10 cellular contexts compared by ENCODE assay signal in the genomic region with DNA sequence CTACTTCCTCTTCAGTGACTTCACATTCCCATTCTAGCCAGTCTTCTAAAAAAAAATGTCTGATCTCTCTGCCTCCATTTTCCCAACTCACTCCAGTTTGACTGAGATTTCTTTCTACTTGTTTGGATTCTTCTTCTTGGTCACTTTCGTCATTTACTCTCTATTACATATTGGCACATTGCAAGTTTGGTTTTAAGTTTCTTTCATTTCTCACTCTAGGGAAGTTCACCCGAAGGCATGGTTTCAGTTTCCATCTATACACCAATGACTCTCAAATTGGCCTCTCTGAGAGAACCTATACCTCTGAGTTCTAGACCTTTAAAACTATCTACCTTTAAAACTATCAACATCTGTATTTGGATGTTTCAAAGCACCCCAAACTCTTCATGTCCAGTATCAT. TPM values are rescaled to one million over a fixed set of nuclear protein-coding genes. Genes with fewer than 3 reads are reported as not detected.
A peak's percentile ranks its signal among the peaks of the same experiment; 100 is the strongest.
DNase-seq lines count a peak whose midpoint lies in the region; ATAC-seq and TF ChIP-seq lines count a peak whose summit lies in the region.
"Had no signal": no experiment of that assay in that cellular context is flagged by ENCODE, and none has a peak within 500 bp of the region (broad histone marks: within the 10 kb centered on the region; RNA-seq: fewer than 3 reads in every experiment).

No MANE protein-coding gene starts in this region.

- no peak for TF ChIP-seq CTCF in MM.1S (IDR thresholded peaks at IDR 0.05; ENCODE audit: low read length)
- TF ChIP-seq CTCF in natural killer cell (IDR thresholded peaks at IDR 0.05) = no peak

- H3K4me3 ChIP-seq in MM.1S (ENCODE audit: low read length) = no peak overlapping the region
- H3K4me3 ChIP-seq: smooth muscle cell had no signal

- H3K4me1 Mint-ChIP-seq in natural killer cell = no peaks in the 10 kb centered on the region

- no peak overlapping the region for H3K9ac ChIP-seq in MM.1S (ENCODE audit: low read length)

- H3K4me2 ChIP-seq in MM.1S (ENCODE audit: low read depth, low read length) = peak overlapping the region; percentile 46
- H3K4me2 ChIP-seq: smooth muscle cell had no signal

- intact Hi-C loops in natural killer cell (cut with micrococcal nuclease) = loop anchor here (10.0 kb wide), 1 partner anchor 1778 kb away; no protein-coding TSS in a partner anchor

- DNase-seq in MM.1S (peak; percentile 72), natural killer cell (no peak), HuH-7 (ENCODE audit: low spot score) (no peak), anterior cingulate cortex (lab: John Stamatoyannopoulos, UW) (no peak), amniotic stem cell (lab: John Stamatoyannopoulos, UW) (no peak), SHP77 (lab: John Stamatoyannopoulos, UW) (no peak)

- H4K20me1 ChIP-seq in MM.1S (ENCODE audit: insufficient read depth, low read length) = no peaks in the 10 kb centered on the region

- H3K27ac Mint-ChIP-seq in natural killer cell = no peak overlapping the region
- H3K27ac Mint-ChIP-seq: activated naive CD8-positive, alpha-beta T cell had no signal

- H3K27me3 ChIP-seq in MM.1S (replicated peaks; ENCODE audit: insufficient read depth, low read length) = no peaks in the 10 kb centered on the region

- H3K79me2 ChIP-seq in MM.1S (ENCODE audit: low read length) = no peaks in the 10 kb centered on the region

- ATAC-seq in GM19025 (IDR thresholded peaks at IDR 0.05; ENCODE audit: low read depth, unreplicated experiment) = peak; percentile 100
- peak; percentile 99 for ATAC-seq in HG02642 (IDR thresholded peaks at IDR 0.05; ENCODE audit: poor library complexity, unreplicated experiment)
- peak; percentile 67 to 87 (median 80) for ATAC-seq in natural killer cell

- H3K4me1 ChIP-seq in MM.1S (ENCODE audit: low read length) = peaks cover 15% of the 10 kb centered on the region

- H3K36me3 Mint-ChIP-seq in natural killer cell = no peaks in the 10 kb centered on the region
- H3K36me3 Mint-ChIP-seq: activated naive CD8-positive, alpha-beta T cell had no signal

- no peaks in the 10 kb centered on the region for H3K9me2 ChIP-seq in MM.1S (replicated peaks; ENCODE audit: insufficient read depth, low read length)

- H3K27me3 Mint-ChIP-seq in natural killer cell (ENCODE audit: low read depth in 2 of 2) = no peaks in the 10 kb centered on the region
- H3K27me3 Mint-ChIP-seq: activated naive CD8-positive, alpha-beta T cell had no signal

- no peak overlapping the region for H2AFZ ChIP-seq in MM.1S (ENCODE audit: low read length)

- H3K4me3 Mint-ChIP-seq in natural killer cell = no peak overlapping the region
- H3K4me3 Mint-ChIP-seq: activated naive CD8-positive, alpha-beta T cell had no signal

- H3K36me3 ChIP-seq in MM.1S (replicated peaks; ENCODE audit: insufficient read depth, low read length) = no peaks in the 10 kb centered on the region

- no peaks in the 10 kb centered on the region for H3K9me3 ChIP-seq in MM.1S (replicated peaks; ENCODE audit: insufficient read depth, low read length)

- H3K9me3 Mint-ChIP-seq in natural killer cell = no peaks in the 10 kb centered on the region

- peak overlapping the region; percentile 19; the same call in 1 of the 2 replicates for H3K27ac ChIP-seq in MM.1S (ENCODE audit: low read length)

- peaks cover 7% of the 10 kb centered on the region for H3F3A ChIP-seq in MM.1S (ENCODE audit: insufficient read depth, low read length)

RNA-seq across cellular contexts. Expression of a gene that starts 51.3 kb away (rescaled TPM):
- total RNA-seq in natural killer cell = under 1 TPM; 0.24 to 0.88 (median 0.83) TPM
